21 cellular contexts compared by ENCODE assay signal in the genomic region with DNA sequence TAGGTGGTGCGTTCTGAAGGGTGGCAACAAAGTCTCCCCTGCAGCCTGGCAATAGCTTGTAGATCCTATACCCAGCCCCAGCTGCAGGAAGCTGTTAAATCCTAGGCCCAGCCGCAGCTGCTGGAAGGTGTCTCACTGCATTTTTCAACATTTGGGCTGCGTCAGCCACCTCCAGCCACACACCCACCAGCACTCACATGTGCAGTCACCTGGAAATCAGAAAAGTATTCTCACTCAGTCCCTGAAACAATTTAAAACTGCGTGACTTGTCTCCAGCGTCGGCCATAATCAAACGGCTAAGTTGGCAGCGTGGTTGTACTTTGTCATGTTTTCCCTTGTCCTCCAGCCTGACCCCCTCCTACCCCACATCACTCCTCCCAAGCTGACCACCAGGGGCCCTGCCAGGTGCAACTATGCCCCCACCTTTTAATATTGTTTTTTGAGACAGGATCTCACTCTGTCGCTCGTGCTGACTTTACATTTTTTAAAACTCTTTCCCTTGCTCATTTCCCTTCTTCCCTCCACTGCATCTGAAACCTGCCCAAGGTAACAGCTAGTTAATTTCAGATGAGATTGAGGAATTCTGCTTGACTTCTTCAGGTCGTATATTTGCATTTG.
"Had no signal": no experiment of that assay in that cellular context is flagged by ENCODE, and none has a peak within 500 bp of the region (broad histone marks: within the 10 kb centered on the region; RNA-seq: fewer than 3 reads in every experiment).

No MANE protein-coding gene starts in this region.

- H3K4me1 Mint-ChIP-seq: memory B cell; stimulated activated naive B cell treated with anti-CD40 and anti-IgM and Interleukin-4, amounts not matched to agents 10 μg/mL and 1 μg/mL and 100 μg/mL, for 72 hours; stimulated activated naive CD8-positive, alpha-beta T cell treated with anti-CD3 and anti-CD28 coated beads, Interleukin-15, amount 100 ng/mL, for 72 hours had no signal

- H3K4me3 Mint-ChIP-seq: memory B cell; natural killer cell treated with Interleukin-12 subunit alpha and Interleukin-12 subunit beta and Interleukin-15 and Interleukin-18, amount 100 ng/mL, for 72 hours; stimulated activated naive B cell treated with anti-CD40 and anti-IgM and Interleukin-4, amounts not matched to agents 10 μg/mL and 1 μg/mL and 100 μg/mL, for 72 hours; stimulated activated naive CD8-positive, alpha-beta T cell treated with anti-CD3 and anti-CD28 coated beads, Interleukin-15, amount 100 ng/mL, for 72 hours had no signal

- H3K36me3 Mint-ChIP-seq: memory B cell; natural killer cell treated with Interleukin-12 subunit alpha and Interleukin-12 subunit beta and Interleukin-15 and Interleukin-18, amount 100 ng/mL, for 72 hours; stimulated activated naive B cell treated with anti-CD40 and anti-IgM and Interleukin-4, amounts not matched to agents 10 μg/mL and 1 μg/mL and 100 μg/mL, for 72 hours had no signal

- H3K36me3 ChIP-seq: heart left ventricle, left ventricle myocardium inferior, lower lobe of right lung, neutrophil, sigmoid colon, transverse colon had no signal

- H3K4me1 ChIP-seq: lower lobe of right lung, psoas muscle, sigmoid colon, testis, transverse colon had no signal

- H3K9me3 ChIP-seq: heart left ventricle, left ventricle myocardium inferior, lower lobe of right lung, neutrophil, psoas muscle, sigmoid colon, testis, transverse colon had no signal

- H3K27me3 Mint-ChIP-seq: memory B cell; natural killer cell treated with Interleukin-12 subunit alpha and Interleukin-12 subunit beta and Interleukin-15 and Interleukin-18, amount 100 ng/mL, for 72 hours; stimulated activated naive B cell treated with anti-CD40 and anti-IgM and Interleukin-4, amounts not matched to agents 10 μg/mL and 1 μg/mL and 100 μg/mL, for 72 hours; stimulated activated naive CD8-positive, alpha-beta T cell treated with anti-CD3 and anti-CD28 coated beads, Interleukin-15, amount 100 ng/mL, for 72 hours had no signal

- H3K9me3 Mint-ChIP-seq: stimulated activated naive B cell treated with anti-CD40 and anti-IgM and Interleukin-4, amounts not matched to agents 10 μg/mL and 1 μg/mL and 100 μg/mL, for 72 hours; stimulated activated naive CD8-positive, alpha-beta T cell treated with anti-CD3 and anti-CD28 coated beads, Interleukin-15, amount 100 ng/mL, for 72 hours had no signal

- H3K4me3 ChIP-seq: coronary artery, heart left ventricle, left ventricle myocardium inferior, lower lobe of right lung, psoas muscle, sigmoid colon, skin epidermis, testis, transverse colon had no signal

- H3K27ac Mint-ChIP-seq: memory B cell; natural killer cell treated with Interleukin-12 subunit alpha and Interleukin-12 subunit beta and Interleukin-15 and Interleukin-18, amount 100 ng/mL, for 72 hours; stimulated activated naive B cell treated with anti-CD40 and anti-IgM and Interleukin-4, amounts not matched to agents 10 μg/mL and 1 μg/mL and 100 μg/mL, for 72 hours; stimulated activated naive CD8-positive, alpha-beta T cell treated with anti-CD3 and anti-CD28 coated beads, Interleukin-15, amount 100 ng/mL, for 72 hours had no signal

- H3K27me3 ChIP-seq: heart left ventricle, neutrophil, sigmoid colon, testis, transverse colon had no signal

- DNase-seq: effector CD4-positive, alpha-beta T cell; heart left ventricle; hippocampal formation; islet precursor cell; left ventricle myocardium inferior; lower lobe of right lung; midbrain; psoas muscle; retina; sigmoid colon; stimulated activated CD4-positive, alpha-beta T cell treated with anti-CD3 and anti-CD28 coated beads, Interleukin-2, amount 100 ng/mL, for 24 hours; stimulated activated CD4-positive, alpha-beta T cell treated with anti-CD3 and anti-CD28 coated beads, Interleukin-4, amount 100 ng/mL, for 4 hours; stimulated activated naive B cell treated with anti-CD40 and anti-IgM and Interleukin-4, amounts not matched to agents 10 μg/mL and 1 μg/mL and 100 μg/mL, for 72 hours; stimulated activated naive CD8-positive, alpha-beta T cell treated with anti-CD3 and anti-CD28 coated beads, Interleukin-15, amount 100 ng/mL, for 72 hours; testis; transverse colon had no signal
